2 cellular contexts compared by ENCODE assay signal in genomic region chr17:30979919-30980318, GRCh38. TPM values are rescaled to one million over a fixed set of nuclear protein-coding genes. Genes with fewer than 3 reads are reported as not detected.
"Had no signal": no experiment of that assay in that cellular context is flagged by ENCODE, and none has a peak within 500 bp of the region (broad histone marks: within the 10 kb centered on the region; RNA-seq: fewer than 3 reads in every experiment).

No MANE protein-coding gene starts in this region.

RNA-seq across cellular contexts. Expression of gene ADAP2, which starts 58.2 kb away (rescaled TPM):
- total RNA-seq: RPMI7951, SJCRH30 had no signal
